In the genomic region with DNA sequence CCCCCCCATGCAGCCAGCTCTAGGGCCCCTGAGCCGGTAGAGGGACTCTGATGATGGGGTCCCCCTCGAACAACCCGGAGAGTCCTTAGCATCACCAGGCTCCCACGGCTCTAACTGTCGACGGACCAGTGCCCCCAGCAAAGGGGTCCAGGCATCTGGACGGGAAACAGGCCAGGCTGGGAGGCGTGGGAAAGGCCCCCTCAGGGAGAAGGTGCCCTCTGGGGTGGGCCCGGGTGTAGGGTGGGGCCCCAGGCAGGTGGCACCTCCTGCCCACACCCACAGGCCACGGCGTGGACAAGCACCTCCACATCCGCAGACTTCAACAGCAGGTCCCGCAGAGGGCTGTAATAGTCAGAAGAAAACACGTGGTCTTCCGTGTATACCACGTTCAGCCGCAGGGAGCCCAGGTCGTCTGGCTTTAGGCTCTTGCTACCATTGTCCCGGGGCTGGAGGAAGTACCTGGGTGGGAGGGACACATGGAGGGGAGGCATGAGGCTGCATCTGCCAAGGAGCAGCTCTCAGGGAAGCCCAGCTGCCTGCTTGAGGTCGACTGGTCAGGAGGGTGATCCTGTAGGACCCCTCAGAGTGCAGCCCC, we compare ENCODE assay signal across 2 cellular contexts.
TF ChIP-seq lines count a peak whose summit lies in the region.

No MANE protein-coding gene starts in this region.

TF ChIP-seq in HepG2, 621 proteins besides CTCF, POLR2A, EP300 and RAD21:
- TF ChIP-seq ZNF180 (CRISPR knock-in tag; IDR thresholded peaks at IDR 0.05; ENCODE audit: borderline replicate concordance, low read depth): no peak
- TF ChIP-seq, protein P1, sequence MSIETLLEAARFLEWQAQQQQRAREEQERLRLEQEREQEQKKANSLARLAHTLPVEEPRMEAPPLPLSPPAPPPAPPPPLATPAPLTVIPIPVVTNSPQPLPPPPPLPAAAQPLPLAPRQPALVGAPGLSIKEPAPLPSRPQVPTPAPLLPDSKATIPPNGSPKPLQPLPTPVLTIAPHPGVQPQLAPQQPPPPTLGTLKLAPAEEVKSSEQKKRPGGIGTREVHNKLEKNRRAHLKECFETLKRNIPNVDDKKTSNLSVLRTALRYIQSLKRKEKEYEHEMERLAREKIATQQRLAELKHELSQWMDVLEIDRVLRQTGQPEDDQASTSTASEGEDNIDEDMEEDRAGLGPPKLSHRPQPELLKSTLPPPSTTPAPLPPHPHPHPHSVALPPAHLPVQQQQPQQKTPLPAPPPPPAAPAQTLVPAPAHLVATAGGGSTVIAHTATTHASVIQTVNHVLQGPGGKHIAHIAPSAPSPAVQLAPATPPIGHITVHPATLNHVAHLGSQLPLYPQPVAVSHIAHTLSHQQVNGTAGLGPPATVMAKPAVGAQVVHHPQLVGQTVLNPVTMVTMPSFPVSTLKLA (IDR thresholded peaks at IDR 0.05): peak; percentile 92

TF ChIP-seq in K562, 482 proteins besides CTCF, POLR2A, EP300 and RAD21:
- TF ChIP-seq POLR2G (IDR thresholded peaks at IDR 0.05; ENCODE audit: low read depth, low read length) (peak; percentile 22; the same call in 1 of the 2 replicates), XRCC4 (IDR thresholded peaks at IDR 0.05; ENCODE audit: extremely low read depth, insufficient read depth, insufficient read length) (no peak)
